Comparison of ENCODE assay signal across 24 cellular contexts in the genomic region with DNA sequence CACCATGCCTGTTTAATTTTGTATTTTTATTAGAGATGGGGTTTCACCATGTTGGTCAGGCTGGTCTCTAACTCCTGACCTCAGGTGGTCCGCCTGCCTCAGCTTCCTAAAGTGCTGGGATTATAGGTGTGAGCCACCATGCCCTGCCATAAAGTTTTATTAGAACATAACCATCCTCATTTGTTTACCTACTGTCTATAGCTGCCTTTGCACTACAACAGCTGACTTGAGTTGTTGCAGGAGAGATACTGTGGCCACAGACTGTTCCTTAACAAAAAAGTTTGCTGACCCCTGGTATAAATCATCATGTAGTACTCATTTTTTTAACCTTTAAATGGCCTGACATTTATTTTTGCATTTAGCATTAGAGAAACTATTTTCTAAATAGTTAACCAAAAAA. TPM values are rescaled to one million over a fixed set of nuclear protein-coding genes. Genes with fewer than 3 reads are reported as not detected.
A peak's percentile ranks its signal among the peaks of the same experiment; 100 is the strongest.
DNase-seq lines count a peak whose midpoint lies in the region; ATAC-seq, FAIRE-seq and TF ChIP-seq lines count a peak whose summit lies in the region.
"Had no signal": no experiment of that assay in that cellular context is flagged by ENCODE, and none has a peak within 500 bp of the region (broad histone marks: within the 10 kb centered on the region; RNA-seq: fewer than 3 reads in every experiment).

No MANE protein-coding gene starts in this region.

- H3K9ac ChIP-seq in HepG2 (ENCODE audit: insufficient read depth, low read depth, low read length) = no peak overlapping the region
- H3K9ac ChIP-seq: BLaER1 treated with 17β-estradiol and CSF1 and Interleukin-3, amounts not matched to agents 10 nM and 100 nM had no signal

- POLR2A ChIA-PET in HepG2 (lab: Yijun Ruan, JAX) = no interaction called here

- in situ Hi-C loops in HepG2 (cut with HindIII; ENCODE audit: extremely low pct_ligation_motif_present, low pct_unique_long_range_greater_than_20kb) (no loop called here), transverse colon (cut with MboI; ENCODE audit: low pct_ligation_motif_present in 1 of 4, low pct_unique_long_range_greater_than_20kb in 1 of 4, low sequenced_read_pairs in 3 of 4) (no loop called here)

- no peak overlapping the region for H2AFZ ChIP-seq in HepG2 (ENCODE audit: low read length)

- ATAC-seq in HepG2 (no peak), right lobe of liver (no peak), left colon (peak; percentile 82)

- no TSS peak for BruUV-seq in HepG2 (replicated peaks; lab: Mats Ljungman, UMichigan)

- no peaks in the 10 kb centered on the region for H3K36me3 ChIP-seq in HepG2 (replicated peaks in 1 of 2; ENCODE audit: control insufficient read depth in 1 of 2, insufficient read depth in 2 of 2, low read length in 2 of 2)
- no peaks in the 10 kb centered on the region for H3K36me3 ChIP-seq in right lobe of liver
- H3K36me3 ChIP-seq in transverse colon = no peaks in the 10 kb centered on the region
- no peaks in the 10 kb centered on the region for H3K36me3 ChIP-seq in ovary
- H3K36me3 ChIP-seq: BE2C had no signal

- TF ChIP-seq POLR2A in HepG2 (IDR thresholded peaks at IDR 0.05; ENCODE audit: insufficient read depth in 1 of 2, low read depth in 2 of 2, low read length in 2 of 2) (no peak), right lobe of liver (IDR thresholded peaks at IDR 0.05) (no peak), transverse colon (IDR thresholded peaks at IDR 0.05) (no peak), ovary (IDR thresholded peaks at IDR 0.05) (no peak)

- FAIRE-seq in HepG2 (lab: Jason Lieb, UNC) = no peak
- FAIRE-seq: A204.1, GM12891, GM18507, H54 had no signal

- no peak overlapping the region for H3K27ac ChIP-seq in HepG2 (ENCODE audit: extremely low read length, insufficient read depth, low read length)
- no peak overlapping the region for H3K27ac ChIP-seq in right lobe of liver
- H3K27ac ChIP-seq in VCaP = peak overlapping the region; percentile 36; the same call in 1 of the 2 replicates
- H3K27ac ChIP-seq in transverse colon = peak overlapping the region in 3 of 4 donors; percentile 22 to 50 (median 25)
- no peak overlapping the region for H3K27ac ChIP-seq in ovary
- H3K27ac ChIP-seq: 22Rv1; BLaER1 treated with 17β-estradiol and CSF1 and Interleukin-3, amounts not matched to agents 10 nM and 100 nM had no signal

- no peak for TF ChIP-seq RAD21 in HepG2 (CRISPR knock-in tag; IDR thresholded peaks at IDR 0.05)

- H3K4me3 ChIP-seq in HepG2 (replicated peaks in 1 of 3; ENCODE audit: insufficient read depth in 1 of 3, low read depth in 2 of 3, low read length in 3 of 3) (no peak overlapping the region), right lobe of liver (no peak overlapping the region), transverse colon (no peak overlapping the region), ovary (no peak overlapping the region)
- H3K4me3 ChIP-seq: BLaER1 treated with 17β-estradiol and CSF1 and Interleukin-3, amounts not matched to agents 10 nM and 100 nM had no signal

- WGBS in HepG2 (ENCODE audit: low lambda C conversion rate) = 93% methylated on average over 1 of the region's 1 CpG
- 88% methylated on average over 1 of the region's 1 CpG for WGBS in right lobe of liver (ENCODE audit: insufficient coverage, low coverage, low lambda C conversion rate, missing lambda C conversion rate)
- WGBS in transverse colon (ENCODE audit: low coverage in 1 of 2), 2 donors = 44 to 83% methylated on average over 1 of the region's 1 CpG
- 90 to 98% (median 96%) methylated on average over 1 of the region's 1 CpG for WGBS in ovary, 3 donors

- intact Hi-C loops in HepG2 (cut with micrococcal nuclease; ENCODE audit: unreplicated experiment) (no loop called here), right lobe of liver (cut with DNase I) (no loop called here), left colon (cut with DNase I, micrococcal nuclease) (no loop called here), transverse colon (cut with DNase I; ENCODE audit: low total_unique reads) (no loop called here), ovary (cut with DNase I) (no loop called here)

- TF ChIP-seq EP300 in HepG2 (IDR thresholded peaks at IDR 0.05; ENCODE audit: low read depth in 2 of 2, low read length in 2 of 2) (no peak), HepG2 (CRISPR knock-in tag; IDR thresholded peaks at IDR 0.05; ENCODE audit: borderline replicate concordance) (no peak), transverse colon (IDR thresholded peaks at IDR 0.05; ENCODE audit: low read depth) (no peak), ovary (IDR thresholded peaks at IDR 0.05) (no peak)

- H3K27me3 ChIP-seq in HepG2 (ENCODE audit: control insufficient read depth in 1 of 2, insufficient read depth in 2 of 2, low read length in 2 of 2) (no peaks in the 10 kb centered on the region), right lobe of liver (no peaks in the 10 kb centered on the region), transverse colon (no peaks in the 10 kb centered on the region), ovary (no peaks in the 10 kb centered on the region)
- H3K27me3 ChIP-seq: BE2C; BLaER1 treated with 17β-estradiol and CSF1 and Interleukin-3, amounts not matched to agents 10 nM and 100 nM had no signal

- no peaks in the 10 kb centered on the region; the same call in 1 of the 2 replicates for H4K20me1 ChIP-seq in HepG2 (ENCODE audit: insufficient read depth, low read length)

- no peaks in the 10 kb centered on the region for H3K79me2 ChIP-seq in HepG2 (ENCODE audit: insufficient read depth, low read length)

- H3K9me3 ChIP-seq in HepG2 (ENCODE audit: low read length) (no peaks in the 10 kb centered on the region), right lobe of liver (no peaks in the 10 kb centered on the region), transverse colon (no peaks in the 10 kb centered on the region), ovary (no peaks in the 10 kb centered on the region)
- H3K9me3 ChIP-seq: BE2C had no signal

- CTCF ChIA-PET in HepG2 (lab: Yijun Ruan, JAX; ENCODE audit: low intra/inter-chr PET ratio, low total read pairs) = no interaction called here

- TF ChIP-seq CTCF in HepG2 (CRISPR knock-in tag; IDR thresholded peaks at IDR 0.05) (no peak), right lobe of liver (IDR thresholded peaks at IDR 0.05) (no peak), VCaP (conservative IDR thresholded peaks at IDR 0.05) (no peak), transverse colon (IDR thresholded peaks at IDR 0.05) (peak in 1 of 5 experiments; percentile 10), ovary (IDR thresholded peaks at IDR 0.05) (no peak)

- H3K4me2 ChIP-seq in HepG2 (ENCODE audit: low read depth, low read length) = no peak overlapping the region
- H3K4me2 ChIP-seq: BLaER1 treated with 17β-estradiol and CSF1 and Interleukin-3, amounts not matched to agents 10 nM and 100 nM had no signal

- DNase-seq in HepG2 (ENCODE audit: low spot score) = no peak
- no peak for DNase-seq in right lobe of liver
- no peak for DNase-seq in left colon
- no peak for DNase-seq in transverse colon
- DNase-seq in AG08395 (ENCODE audit: low spot score) = no peak
- DNase-seq in ovary = no peak
- DNase-seq in middle frontal gyrus (ENCODE audit: extremely low spot score, low spot score) = no peak
- DNase-seq: AML-193; BE2C; Calu3; CD4-positive, alpha-beta memory T cell; COR-L47; DMS53; DMS79 treated with DMSO at 0.1 percent for 48 hours; GF-D8; GOT3; HCEC 1CT had no signal

- peaks cover 9% of the 10 kb centered on the region for H3K4me1 ChIP-seq in HepG2 (ENCODE audit: insufficient read depth, low read length)
- H3K4me1 ChIP-seq in right lobe of liver = no peaks in the 10 kb centered on the region
- H3K4me1 ChIP-seq in transverse colon = peaks cover 16 to 44% (median 31%) of the 10 kb centered on the region in 4 donors
- H3K4me1 ChIP-seq in ovary (ENCODE audit: insufficient read depth) = peaks cover 2% of the 10 kb centered on the region
- H3K4me1 ChIP-seq: BE2C had no signal

TF ChIP-seq in HepG2, 621 proteins besides CTCF, POLR2A, EP300 and RAD21 (continues in another document):
- TF ChIP-seq, protein P1, sequence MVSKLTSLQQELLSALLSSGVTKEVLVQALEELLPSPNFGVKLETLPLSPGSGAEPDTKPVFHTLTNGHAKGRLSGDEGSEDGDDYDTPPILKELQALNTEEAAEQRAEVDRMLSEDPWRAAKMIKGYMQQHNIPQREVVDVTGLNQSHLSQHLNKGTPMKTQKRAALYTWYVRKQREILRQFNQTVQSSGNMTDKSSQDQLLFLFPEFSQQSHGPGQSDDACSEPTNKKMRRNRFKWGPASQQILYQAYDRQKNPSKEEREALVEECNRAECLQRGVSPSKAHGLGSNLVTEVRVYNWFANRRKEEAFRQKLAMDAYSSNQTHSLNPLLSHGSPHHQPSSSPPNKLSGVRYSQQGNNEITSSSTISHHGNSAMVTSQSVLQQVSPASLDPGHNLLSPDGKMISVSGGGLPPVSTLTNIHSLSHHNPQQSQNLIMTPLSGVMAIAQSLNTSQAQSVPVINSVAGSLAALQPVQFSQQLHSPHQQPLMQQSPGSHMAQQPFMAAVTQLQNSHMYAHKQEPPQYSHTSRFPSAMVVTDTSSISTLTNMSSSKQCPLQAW (CRISPR knock-in tag; IDR thresholded peaks at IDR 0.05) = no peak

RNA-seq across cellular contexts. Expression of a gene that starts 31.7 kb away (rescaled TPM):
- total RNA-seq in HepG2 (2016; rRNA removed; fragmentation: Illumina TruSeq; extraction: Trizol) = 12.4 and 18.9 TPM in 2 replicates
- 1.1 and 1.5 TPM in 2 replicates for total RNA-seq in HepG2 (2016; cell fraction: cytosol; rRNA removed; fragmentation: Illumina TruSeq; extraction: Trizol; ENCODE audit: low read depth)
- 12.6 and 18.4 TPM in 2 replicates for total RNA-seq in HepG2 (2016; cell fraction: insoluble cytoplasmic fraction; rRNA removed; fragmentation: Illumina TruSeq; extraction: Trizol)
- total RNA-seq in HepG2 (2016; cell fraction: membrane; rRNA removed; fragmentation: Illumina TruSeq; extraction: Trizol) = 5.4 and 5.7 TPM in 2 replicates
- total RNA-seq in HepG2 (2016; cell fraction: nucleus; rRNA removed; fragmentation: Illumina TruSeq; extraction: Trizol) = 10.8 and 11.5 TPM in 2 replicates
- polyA plus RNA-seq in HepG2 (2011; rRNA removed) = 4.4 TPM in 2 replicates
- polyA plus RNA-seq in HepG2 (2011; cell fraction: cytosol; rRNA removed) = 4.3 and 5.1 TPM in 2 replicates
- polyA plus RNA-seq in HepG2 (2011; cell fraction: nucleus; rRNA removed) = 4.9 and 6.3 TPM in 2 replicates
- 6.1 and 6.8 TPM in 2 replicates for polyA plus RNA-seq in HepG2 (2012)
- 0.32 and 0.33 TPM in 2 replicates for polyA plus RNA-seq in HepG2 (2016; cell fraction: cytosol; fragmentation: Illumina TruSeq; extraction: Trizol; ENCODE audit: low read depth)
- 11.2 and 11.4 TPM in 2 replicates for polyA plus RNA-seq in HepG2 (2016; cell fraction: insoluble cytoplasmic fraction; fragmentation: Illumina TruSeq; extraction: Trizol; ENCODE audit: low read depth)
- polyA plus RNA-seq in HepG2 (2016; cell fraction: membrane; fragmentation: Illumina TruSeq; extraction: Trizol; ENCODE audit: low read depth) = 1.5 TPM in 2 replicates
- polyA plus RNA-seq in HepG2 (2016; cell fraction: nucleus; fragmentation: Illumina TruSeq; extraction: Trizol; ENCODE audit: insufficient read depth, low read depth) = 7.7 and 8.6 TPM in 2 replicates
- 5.0 and 13.7 TPM in 2 replicates for polyA minus RNA-seq in HepG2 (2011; rRNA and poly(A)+ RNA removed; ENCODE audit: low replicate concordance)
- polyA minus RNA-seq in HepG2 (2011; cell fraction: cytosol; rRNA and poly(A)+ RNA removed) = 8.2 and 8.9 TPM in 2 replicates
- polyA minus RNA-seq in HepG2 (2011; cell fraction: nucleus; rRNA and poly(A)+ RNA removed) = 11.2 and 12.4 TPM in 2 replicates
- total RNA-seq in right lobe of liver = 1 to 10 TPM; 5.2 to 9.0 (median 7.5) TPM
- total RNA-seq in left colon = 10 to 100 TPM; 30.7 to 35.3 TPM
- total RNA-seq in transverse colon = 10 to 100 TPM; 15.7 to 46.4 (median 45.7) TPM
- 10 to 100 TPM in 2 of 7 donors, 1 to 10 TPM in 5; 7.4 to 11.8 (median 8.8) TPM for total RNA-seq in ovary
- polyA plus RNA-seq in ovary = 1 to 10 TPM; 4.3 to 9.5 TPM

Comparison
In these comparisons a context has a peak if more than half of its experiments do, and no peak if none do; other contexts are left out.
1. H3K27ac ChIP-seq: peak in VCaP (single experiment) and transverse colon (3 of 4); none in HepG2 (single experiment), right lobe of liver (0 of 3) and ovary (0 of 2).